In genomic region chr3:79954756-79955155, GRCh38 we compare ENCODE assay signal across 34 cellular contexts.
A peak's percentile ranks its signal among the peaks of the same experiment; 100 is the strongest.
DNase-seq lines count a peak whose midpoint lies in the region; ATAC-seq, FAIRE-seq and TF ChIP-seq lines count a peak whose summit lies in the region.
"Had no signal": no experiment of that assay in that cellular context is flagged by ENCODE, and none has a peak within 500 bp of the region (broad histone marks: within the 10 kb centered on the region; RNA-seq: fewer than 3 reads in every experiment).

No MANE protein-coding gene starts in this region.

- H4K91ac ChIP-seq in H1 (replicated peaks; ENCODE audit: insufficient read length, low read length): no peak overlapping the region

- ATAC-seq in GM21717 (IDR thresholded peaks at IDR 0.05; ENCODE audit: unreplicated experiment) (peak; percentile 63), pancreas (no peak)
- ATAC-seq: activated CD4-positive, CD25-positive, alpha-beta regulatory T cell treated with anti-CD3 and anti-CD28 coated beads, Interleukin-2, amount 50 U/mL, for 24 hours; activated naive CD8-positive, alpha-beta T cell treated with anti-CD3 and anti-CD28 coated beads, Interleukin-2, amount 50 U/mL, for 24 hours; foreskin keratinocyte; heart left ventricle; left ventricle myocardium superior; right cardiac atrium; stimulated activated naive CD8-positive, alpha-beta T cell treated with anti-CD3 and anti-CD28 coated beads, Interleukin-15, amount 100 ng/mL, for 72 hours had no signal

- POLR2A ChIA-PET in H1 (lab: Charles Lee; ENCODE audit: partially characterized antibody): no interaction called here

- H3K4me1 ChIP-seq in BLaER1 (peaks cover 17% of the 10 kb centered on the region), OCI-LY3 (ENCODE audit: low read length) (peaks cover 24% of the 10 kb centered on the region), H1 (replicated peaks in 1 of 4; ENCODE audit: control insufficient read depth in 3 of 4, insufficient read depth in 4 of 4, low read length in 3 of 4) (peaks cover 0 to 3% (median 0%) of the 10 kb centered on the region in 4 experiments; a peak in 2 of 7 replicates), pancreas (no peaks in the 10 kb centered on the region)
- H3K4me1 ChIP-seq: esophagus squamous epithelium, heart left ventricle had no signal

- FAIRE-seq in H1 (lab: Jason Lieb, UNC): no peak
- FAIRE-seq in pancreas (lab: Jason Lieb, UNC): no peak
- FAIRE-seq: endometrium, GM19239, kidney had no signal

- H3K4me3 Mint-ChIP-seq in chondrocyte (ENCODE audit: unreplicated experiment): no peak overlapping the region
- H3K4me3 Mint-ChIP-seq: activated naive CD8-positive, alpha-beta T cell treated with anti-CD3 and anti-CD28 coated beads, Interleukin-2, amount 50 U/mL, for 24 hours; central memory CD8-positive, alpha-beta T cell; dendritic cell treated with granulocyte-macrophage colony-stimulating factor and Interleukin-4, amounts not matched to agents 40 ng/mL and 50 ng/mL, for 4 days; H9; mesothelial cell of epicardium; stimulated activated naive CD8-positive, alpha-beta T cell treated with anti-CD3 and anti-CD28 coated beads, Interleukin-15, amount 100 ng/mL, for 72 hours had no signal

- no peak overlapping the region for H3K27ac Mint-ChIP-seq in chondrocyte (ENCODE audit: unreplicated experiment)
- H3K27ac Mint-ChIP-seq: activated naive CD8-positive, alpha-beta T cell treated with anti-CD3 and anti-CD28 coated beads, Interleukin-2, amount 50 U/mL, for 24 hours; dendritic cell treated with granulocyte-macrophage colony-stimulating factor and Interleukin-4, amounts not matched to agents 40 ng/mL and 50 ng/mL, for 4 days; H9; mesothelial cell of epicardium; stimulated activated naive CD8-positive, alpha-beta T cell treated with anti-CD3 and anti-CD28 coated beads, Interleukin-15, amount 100 ng/mL, for 72 hours had no signal

- no peak for TF ChIP-seq CTCF in OCI-LY3 (IDR thresholded peaks at IDR 0.05; ENCODE audit: low read depth, low read length)
- TF ChIP-seq CTCF in H1 (IDR thresholded peaks at IDR 0.05; ENCODE audit: control extremely low read depth in 1 of 3, insufficient read depth in 1 of 3, low read depth in 1 of 3, low read length in 3 of 3): no peak
- no peak for TF ChIP-seq CTCF in chondrocyte (IDR thresholded peaks at IDR 0.05)
- no peak for TF ChIP-seq CTCF in pancreas (IDR thresholded peaks at IDR 0.05)

- DNase-seq in H1 (ENCODE audit: low read depth in 1 of 2, low spot score in 2 of 2): no peak
- DNase-seq in chondrocyte (ENCODE audit: low spot score): no peak
- no peak for DNase-seq in pancreas
- DNase-seq in stimulated activated CD4-positive, alpha-beta T cell treated with anti-CD3 and anti-CD28 coated beads, Interleukin-15, amount 100 ng/mL, for 24 hours: no peak
- DNase-seq: activated CD4-positive, alpha-beta T cell treated with anti-CD3 and anti-CD28 coated beads, Interleukin-2, amount 50 U/mL, for 48 hours; activated naive CD4-positive, alpha-beta T cell; activated naive CD8-positive, alpha-beta T cell treated with anti-CD3 and anti-CD28 coated beads, Interleukin-2, amount 50 U/mL, for 24 hours; DMS79 treated with DMSO at 0.1 percent for 48 hours; esophagus squamous epithelium; foreskin keratinocyte; H9; heart left ventricle; KBM-7; kidney; left ventricle myocardium superior; NCI-H146; NCI-H446 treated with DMSO at 0.1 percent for 48 hours; NCI-H774; posterior cingulate gyrus; right cardiac atrium; Right ventricle myocardium superior; stimulated activated CD4-positive, alpha-beta T cell treated with anti-CD3 and anti-CD28 coated beads, Interleukin-2, amount 100 ng/mL, for 48 hours; stimulated activated naive CD8-positive, alpha-beta T cell treated with anti-CD3 and anti-CD28 coated beads, Interleukin-15, amount 100 ng/mL, for 72 hours; T-helper 2 cell had no signal

- H3K4ac ChIP-seq in H1 (replicated peaks; ENCODE audit: insufficient read length, low read depth, low read length): no peak overlapping the region

- CTCF ChIA-PET in H1 (lab: Charles Lee; ENCODE audit: partially characterized antibody): interaction anchor here (1.0 kb wide), 1 partner anchor 23 kb away, joined by 4 read pairs; no protein-coding TSS in a partner anchor

- H2AK5ac ChIP-seq in H1 (ENCODE audit: low read depth, low read length): no peak overlapping the region

- H2BK120ac ChIP-seq in H1 (replicated peaks; ENCODE audit: low read depth, low read length): no peak overlapping the region

- H2AFZ ChIP-seq in OCI-LY3 (ENCODE audit: low read depth, low read length) (0 out of 2 replicates have a peak overlapping the region, but pooled peaks have one; percentile 1), H1 (ENCODE audit: low read length) (peak overlapping the region; percentile 49; the same call in 1 of the 2 replicates)

- no peak overlapping the region; the same call in 1 of the 2 replicates for H4K8ac ChIP-seq in H1 (ENCODE audit: extremely low read depth, insufficient read depth, low read length)

- intact Hi-C loops in pancreas (cut with DNase I): no loop called here

- no peak overlapping the region for H3K23ac ChIP-seq in H1 (ENCODE audit: insufficient read length)

- H3K79me1 ChIP-seq in H1 (ENCODE audit: low read depth, low read length): no peaks in the 10 kb centered on the region

- H2BK15ac ChIP-seq in H1 (ENCODE audit: low read length): no peak overlapping the region

- no peak overlapping the region for H3K56ac ChIP-seq in H1 (replicated peaks; ENCODE audit: insufficient read length, low read depth, low read length)

- H3K79me2 ChIP-seq in OCI-LY3 (ENCODE audit: low read length) (no peaks in the 10 kb centered on the region), H1 (ENCODE audit: control insufficient read depth in 1 of 2, insufficient read depth in 2 of 2, low read length in 2 of 2) (no peaks in the 10 kb centered on the region)

- H3K9me3 ChIP-seq in BLaER1 (no peaks in the 10 kb centered on the region), OCI-LY3 (ENCODE audit: insufficient read depth, low read length) (no peaks in the 10 kb centered on the region), H1 (ENCODE audit: insufficient read depth in 2 of 2, low read depth in 1 of 2, low read length in 1 of 2) (peaks cover 0 to 12% of the 10 kb centered on the region in 2 experiments; a peak in 1 of 4 replicates), pancreas (no peaks in the 10 kb centered on the region)
- H3K9me3 ChIP-seq: heart left ventricle had no signal

- H3K4me2 ChIP-seq in BLaER1: peak overlapping the region; percentile 60
- H3K4me2 ChIP-seq in OCI-LY3 (ENCODE audit: low read length): peak overlapping the region; percentile 64
- H3K4me2 ChIP-seq in H1 (ENCODE audit: insufficient read depth in 1 of 2, low read depth in 2 of 2, low read length in 2 of 2): no peak overlapping the region

- H3K27me3 ChIP-seq in BLaER1 (no peaks in the 10 kb centered on the region), OCI-LY3 (ENCODE audit: low read depth, low read length) (no peaks in the 10 kb centered on the region), H1 (replicated peaks in 1 of 4; ENCODE audit: control insufficient read depth in 3 of 4, extremely low read depth in 1 of 4, insufficient read depth in 3 of 4, low read length in 3 of 4) (no peaks in the 10 kb centered on the region), pancreas (no peaks in the 10 kb centered on the region)
- H3K27me3 ChIP-seq: esophagus squamous epithelium, foreskin keratinocyte, heart left ventricle had no signal

- no peak for TF ChIP-seq POLR2A in H1 (IDR thresholded peaks at IDR 0.05; ENCODE audit: control extremely low read depth in 1 of 2, low read depth in 2 of 2, low read length in 2 of 2)

- 91% methylated on average over 5 of the region's 5 CpGs; no CpG with 5 or more reads in 1 of the 2 experiments for WGBS in H1 (ENCODE audit: extremely low coverage in 1 of 2, insufficient coverage in 1 of 2, insufficient read length in 1 of 2, insufficient replicate concordance in 2 of 2, low coverage in 1 of 2, low lambda C conversion rate in 2 of 2, missing lambda C conversion rate in 1 of 2), 2 experiments
- 38 to 53% methylated on average over 5 of the region's 5 CpGs for WGBS in pancreas, 2 donors

- no peak overlapping the region for H3K4me3 ChIP-seq in BLaER1
- peak overlapping the region; percentile 58 for H3K4me3 ChIP-seq in OCI-LY3 (ENCODE audit: low read length)
- no peak overlapping the region for H3K4me3 ChIP-seq in H1 (ENCODE audit: extremely low read depth in 1 of 4, insufficient read depth in 2 of 4, low read depth in 3 of 4, low read length in 4 of 4)
- H3K4me3 ChIP-seq in pancreas: no peak overlapping the region
- H3K4me3 ChIP-seq: esophagus squamous epithelium, heart left ventricle had no signal

- H3K9ac ChIP-seq in BLaER1 (no peak overlapping the region), OCI-LY3 (ENCODE audit: low read length) (no peak overlapping the region; the same call in 1 of the 2 replicates), H1 (replicated peaks in 1 of 4; ENCODE audit: extremely low read depth in 1 of 4, low read depth in 3 of 4, low read length in 3 of 4) (no peak overlapping the region)

- no peak for TF ChIP-seq EP300 in H1 (IDR thresholded peaks at IDR 0.05; ENCODE audit: borderline replicate concordance in 1 of 2, low read depth in 2 of 2, low read length in 2 of 2)

- no peaks in the 10 kb centered on the region for H3K9me3 Mint-ChIP-seq in chondrocyte (ENCODE audit: low read depth)

- H3K27me3 Mint-ChIP-seq in chondrocyte (ENCODE audit: low read depth): no peaks in the 10 kb centered on the region
- H3K27me3 Mint-ChIP-seq: activated naive CD8-positive, alpha-beta T cell treated with anti-CD3 and anti-CD28 coated beads, Interleukin-2, amount 50 U/mL, for 24 hours; central memory CD8-positive, alpha-beta T cell; dendritic cell treated with granulocyte-macrophage colony-stimulating factor and Interleukin-4, amounts not matched to agents 40 ng/mL and 50 ng/mL, for 4 days; stimulated activated naive CD8-positive, alpha-beta T cell treated with anti-CD3 and anti-CD28 coated beads, Interleukin-15, amount 100 ng/mL, for 72 hours had no signal

- H4K20me1 ChIP-seq in BLaER1: no peaks in the 10 kb centered on the region
- no peaks in the 10 kb centered on the region for H4K20me1 ChIP-seq in OCI-LY3 (ENCODE audit: insufficient read depth, low read length)
- H4K20me1 ChIP-seq in H1 (replicated peaks in 1 of 2; ENCODE audit: control insufficient read depth in 1 of 2, insufficient read depth in 2 of 2, low read length in 2 of 2): no peaks in the 10 kb centered on the region

- H3K4me1 Mint-ChIP-seq in chondrocyte (ENCODE audit: low read depth): no peaks in the 10 kb centered on the region
- H3K4me1 Mint-ChIP-seq: activated naive CD8-positive, alpha-beta T cell treated with anti-CD3 and anti-CD28 coated beads, Interleukin-2, amount 50 U/mL, for 24 hours; central memory CD8-positive, alpha-beta T cell; stimulated activated naive CD8-positive, alpha-beta T cell treated with anti-CD3 and anti-CD28 coated beads, Interleukin-15, amount 100 ng/mL, for 72 hours had no signal

- no peak overlapping the region for H3K18ac ChIP-seq in H1 (ENCODE audit: extremely low read depth, low read length)

- no peak for TF ChIP-seq RAD21 in H1 (IDR thresholded peaks at IDR 0.05 in 1 of 2, conservative IDR thresholded peaks at IDR 0.05 in 1 of 2; ENCODE audit: low read depth in 2 of 2, low read length in 2 of 2)

- no peaks in the 10 kb centered on the region for H3K23me2 ChIP-seq in H1 (ENCODE audit: low read depth, low read length)

- H2BK5ac ChIP-seq in H1 (ENCODE audit: low read depth, low read length): no peak overlapping the region

- H2BK20ac ChIP-seq in H1 (ENCODE audit: low read length): peak overlapping the region; percentile 69; the same call in 1 of the 2 replicates

- H2BK12ac ChIP-seq in H1 (ENCODE audit: low read depth, low read length): peak overlapping the region; percentile 61; the same call in 1 of the 2 replicates

- H3K14ac ChIP-seq in H1 (ENCODE audit: insufficient read length): no peak overlapping the region

- H3K36me3 Mint-ChIP-seq in chondrocyte (ENCODE audit: low read depth): no peaks in the 10 kb centered on the region
- H3K36me3 Mint-ChIP-seq: mesothelial cell of epicardium had no signal

- H4K5ac ChIP-seq in H1 (ENCODE audit: insufficient read length, low read depth, low read length): no peak overlapping the region

- no peak overlapping the region for H3K27ac ChIP-seq in BLaER1
- H3K27ac ChIP-seq in OCI-LY3 (ENCODE audit: low read length): 0 out of 2 replicates have a peak overlapping the region, but pooled peaks have one; percentile 3
- no peak overlapping the region for H3K27ac ChIP-seq in H1 (ENCODE audit: low read depth, low read length)
- no peak overlapping the region for H3K27ac ChIP-seq in pancreas
- H3K27ac ChIP-seq: C4-2B, esophagus squamous epithelium, foreskin keratinocyte, heart left ventricle had no signal

- H3K36me3 ChIP-seq in BLaER1 (no peaks in the 10 kb centered on the region), OCI-LY3 (replicated peaks; ENCODE audit: low read depth, low read length) (no peaks in the 10 kb centered on the region), H1 (ENCODE audit: control insufficient read depth in 2 of 4, insufficient read depth in 4 of 4, low read length in 3 of 4) (no peaks in the 10 kb centered on the region), pancreas (no peaks in the 10 kb centered on the region)
- H3K36me3 ChIP-seq: esophagus squamous epithelium, heart left ventricle had no signal

Comparison
In these comparisons a context has a peak if more than half of its experiments do, and no peak if none do; other contexts are left out.
1. H3K4me2 ChIP-seq: peak in BLaER1 (single experiment) and OCI-LY3 (single experiment); none in H1 (0 of 2).